In the genomic region with DNA sequence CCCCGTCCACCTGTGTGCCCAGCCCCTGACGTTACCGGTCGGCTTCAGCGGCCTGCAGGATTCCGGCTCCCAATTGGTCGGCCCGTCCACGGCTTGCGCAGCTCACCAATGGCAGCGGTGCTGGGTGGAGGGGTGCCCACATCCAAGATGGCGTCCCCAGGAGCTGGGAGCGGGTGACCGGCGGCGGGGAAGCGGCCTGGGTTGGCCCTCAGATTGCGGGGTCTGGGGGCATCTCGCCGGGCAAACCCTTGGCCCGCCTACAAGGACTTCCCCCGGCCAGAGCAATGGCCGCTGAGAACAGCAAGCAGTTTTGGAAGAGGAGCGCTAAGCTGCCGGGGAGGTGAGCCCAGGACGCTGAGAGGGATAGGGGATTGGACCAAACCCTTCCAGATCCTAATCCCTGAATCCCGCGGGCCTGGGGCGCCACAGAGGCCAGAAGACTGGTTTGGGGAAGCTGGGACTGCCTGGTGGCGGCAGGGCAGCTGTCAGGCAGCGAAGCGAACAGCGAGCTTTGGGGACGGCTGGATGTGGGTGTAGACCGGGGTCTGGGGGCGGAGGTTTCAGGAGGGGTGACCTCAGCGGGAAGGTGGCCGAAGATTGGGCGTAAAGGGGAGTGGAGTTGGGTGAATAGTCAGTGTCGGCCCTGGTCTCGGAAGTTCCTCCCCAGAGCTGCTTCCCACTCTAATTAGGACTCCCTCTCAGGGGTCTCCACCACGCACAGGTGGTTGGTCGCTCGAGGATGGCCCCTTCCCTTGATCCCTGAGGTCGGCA, we compare ENCODE assay signal across 8 cellular contexts. TPM values are rescaled to one million over a fixed set of nuclear protein-coding genes. Genes with fewer than 3 reads are reported as not detected.
DNase-seq lines count a peak whose midpoint lies in the region; ATAC-seq and TF ChIP-seq lines count a peak whose summit lies in the region.

A gene with protein sequence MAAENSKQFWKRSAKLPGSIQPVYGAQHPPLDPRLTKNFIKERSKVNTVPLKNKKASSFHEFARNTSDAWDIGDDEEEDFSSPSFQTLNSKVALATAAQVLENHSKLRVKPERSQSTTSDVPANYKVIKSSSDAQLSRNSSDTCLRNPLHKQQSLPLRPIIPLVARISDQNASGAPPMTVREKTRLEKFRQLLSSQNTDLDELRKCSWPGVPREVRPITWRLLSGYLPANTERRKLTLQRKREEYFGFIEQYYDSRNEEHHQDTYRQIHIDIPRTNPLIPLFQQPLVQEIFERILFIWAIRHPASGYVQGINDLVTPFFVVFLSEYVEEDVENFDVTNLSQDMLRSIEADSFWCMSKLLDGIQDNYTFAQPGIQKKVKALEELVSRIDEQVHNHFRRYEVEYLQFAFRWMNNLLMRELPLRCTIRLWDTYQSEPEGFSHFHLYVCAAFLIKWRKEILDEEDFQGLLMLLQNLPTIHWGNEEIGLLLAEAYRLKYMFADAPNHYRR (plus strand): TSS at position 139 of the 771 bp plus-strand sequence. CDS start 146 bp downstream, at position 285.
A gene (minus strand): TSS at position 511 of the 771 bp plus-strand sequence. CDS start 39,114 bp downstream, outside the sequence.

- peaks cover 13% of the 10 kb centered on the region for H3K36me3 Mint-ChIP-seq in dendritic cell treated with granulocyte-macrophage colony-stimulating factor and Interleukin-4, amounts not matched to agents 40 ng/mL and 50 ng/mL, for 4 days (ENCODE audit: low read depth)

- peaks cover 6 to 44% of the 10 kb centered on the region in 2 donors for H3K4me1 ChIP-seq in left lung

- H3K9me3 Mint-ChIP-seq in dendritic cell treated with granulocyte-macrophage colony-stimulating factor and Interleukin-4, amounts not matched to agents 40 ng/mL and 50 ng/mL, for 4 days, result no peaks in the 10 kb centered on the region

- intact Hi-C loops in dendritic cell treated with granulocyte-macrophage colony-stimulating factor and Interleukin-4, amounts not matched to agents 40 ng/mL and 50 ng/mL, for 4 days (cut with micrococcal nuclease), result loop anchor here (2.0 kb wide), 1 partner anchor 17 kb away; no protein-coding TSS in a partner anchor
- intact Hi-C loops in left lung (cut with DNase I), result no loop called here

- no peak for TF ChIP-seq CTCF in C4-2B (conservative IDR thresholded peaks at IDR 0.05)
- no peak for TF ChIP-seq CTCF in left lung (IDR thresholded peaks at IDR 0.05)

- H3K27ac ChIP-seq in C4-2B, result peak within 1 kb of the TSS; percentile 83
- peak within 1 kb of the TSS; percentile 87 to 89 for H3K27ac ChIP-seq in left lung

- peaks cover 38% of the 10 kb centered on the region for H3K4me1 Mint-ChIP-seq in dendritic cell treated with granulocyte-macrophage colony-stimulating factor and Interleukin-4, amounts not matched to agents 40 ng/mL and 50 ng/mL, for 4 days (ENCODE audit: low read depth)

- H3K4me3 ChIP-seq in left lung, result peak within 1 kb of the TSS; percentile 70 to 99

- no peaks in the 10 kb centered on the region for H3K9me3 ChIP-seq in left lung

- peaks cover 3% of the 10 kb centered on the region for H3K27me3 Mint-ChIP-seq in dendritic cell treated with granulocyte-macrophage colony-stimulating factor and Interleukin-4, amounts not matched to agents 40 ng/mL and 50 ng/mL, for 4 days

- H3K27me3 ChIP-seq in left lung, result no peaks in the 10 kb centered on the region

- peak within 1 kb of the TSS; percentile 96 for H3K27ac Mint-ChIP-seq in dendritic cell treated with granulocyte-macrophage colony-stimulating factor and Interleukin-4, amounts not matched to agents 40 ng/mL and 50 ng/mL, for 4 days

- DNase-seq in NCI-H748 (lab: John Stamatoyannopoulos, UW; ENCODE audit: unreplicated experiment) (peak; percentile 99), left lung (peak; percentile 98)
- DNase-seq in activated CD4-positive, alpha-beta T cell treated with anti-CD3 and anti-CD28 coated beads, Interleukin-2, amount 50 U/mL, for 24 hours (ENCODE audit: low read depth in 1 of 2, low spot score in 1 of 2), result peak; percentile 87 to 95
- peak; percentile 93 for DNase-seq in stimulated activated CD4-positive, alpha-beta T cell treated with anti-CD3 and anti-CD28 coated beads, Interleukin-2, amount 100 ng/mL, for 4 hours (ENCODE audit: low read depth)

- peak; percentile 96 for ATAC-seq in GM19395 (IDR thresholded peaks at IDR 0.05; ENCODE audit: unreplicated experiment)
- peak; percentile 69 for ATAC-seq in HG03558 (IDR thresholded peaks at IDR 0.05; ENCODE audit: extremely low read depth, unreplicated experiment)
- peak; percentile 99 for ATAC-seq in left lung

- peak within 1 kb of the TSS; percentile 93 for H3K4me3 Mint-ChIP-seq in dendritic cell treated with granulocyte-macrophage colony-stimulating factor and Interleukin-4, amounts not matched to agents 40 ng/mL and 50 ng/mL, for 4 days

- H3K36me3 ChIP-seq in left lung, result no peaks in the 10 kb centered on the region

RNA-seq across cellular contexts. Expression of the first gene that starts in this region (rescaled TPM):
- 10 to 100 TPM; 10.7 to 12.4 TPM for total RNA-seq in left lung

RNA-seq across cellular contexts. Expression of the second gene that starts in this region (rescaled TPM):
- total RNA-seq in left lung, result 1 to 10 TPM; 2.1 to 5.3 TPM

Comparison
In these comparisons a context has a peak if more than half of its experiments do, and no peak if none do; other contexts are left out.
1. Peak in every context shown above with its lines: DNase-seq, ATAC-seq, H3K4me3 ChIP-seq and H3K27ac ChIP-seq.